Comparison of ENCODE assay signal across 24 cellular contexts in the genomic region with DNA sequence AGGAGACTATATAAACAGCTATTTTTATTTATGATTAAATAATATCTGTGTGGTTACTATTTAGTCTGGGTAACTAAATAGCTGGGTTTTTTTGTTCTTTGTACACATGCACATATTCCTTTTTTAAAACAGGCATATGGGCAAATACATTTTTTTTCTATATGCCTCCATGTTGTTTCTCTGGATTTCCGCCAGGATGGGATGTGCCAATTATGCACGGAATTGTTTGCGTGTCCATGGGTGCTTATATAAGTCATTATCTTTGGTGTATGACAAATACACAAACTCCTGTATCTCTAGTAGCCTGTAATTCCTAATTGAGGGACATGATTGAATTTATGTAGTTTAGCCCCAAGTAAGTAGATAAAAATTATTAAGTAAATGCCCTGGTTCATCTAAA.
DNase-seq lines count a peak whose midpoint lies in the region; ATAC-seq lines count a peak whose summit lies in the region.
"Had no signal": no experiment of that assay in that cellular context is flagged by ENCODE, and none has a peak within 500 bp of the region (broad histone marks: within the 10 kb centered on the region; RNA-seq: fewer than 3 reads in every experiment).

No MANE protein-coding gene starts in this region.

- DNase-seq in NCI-H2227 (lab: John Stamatoyannopoulos, UW; ENCODE audit: unreplicated experiment) (peak; percentile 13), NCI-H2227 treated with DMSO at 0.1 percent for 48 hours (lab: John Stamatoyannopoulos, UW) (no peak), NCI-H146 (lab: John Stamatoyannopoulos, UW) (peak; percentile 41), NCI-H446 treated with DMSO at 0.1 percent for 48 hours (lab: John Stamatoyannopoulos, UW) (peak; percentile 20), SKM-1 (lab: John Stamatoyannopoulos, UW; ENCODE audit: unreplicated experiment) (no peak), MV-4-11 (lab: John Stamatoyannopoulos, UW) (no peak)
- DNase-seq: activated CD4-positive, alpha-beta T cell treated with anti-CD3 and anti-CD28 coated beads for 48 hours; activated gamma-delta T cell; activated naive CD8-positive, alpha-beta T cell treated with anti-CD3 and anti-CD28 coated beads for 36 hours; activated T-cell treated with anti-CD3 and anti-CD28 coated beads, Interleukin-2, amount 50 U/mL, for 24 hours; anterior cingulate cortex; CD8-positive, alpha-beta T cell; DMS79; naive thymus-derived CD4-positive, alpha-beta T cell; NCI-H2029 treated with DMSO at 0.1 percent for 48 hours; nucleus accumbens; right lobe of liver; spleen; stimulated activated CD4-positive, alpha-beta T cell treated with anti-CD3 and anti-CD28 coated beads, Interleukin-2, amount 100 ng/mL, for 24 hours; stimulated activated naive CD8-positive, alpha-beta T cell treated with anti-CD3 and anti-CD28 coated beads, Interleukin-15, amount 100 ng/mL, for 72 hours; T1000; uterus had no signal

- no peak for ATAC-seq in GM19035 (IDR thresholded peaks at IDR 0.05; ENCODE audit: unreplicated experiment)
- no peak for ATAC-seq in GM21717 (IDR thresholded peaks at IDR 0.05; ENCODE audit: unreplicated experiment)
- ATAC-seq: CD8-positive, alpha-beta T cell; naive thymus-derived CD4-positive, alpha-beta T cell; right lobe of liver; stimulated activated naive CD8-positive, alpha-beta T cell treated with anti-CD3 and anti-CD28 coated beads, Interleukin-15, amount 100 ng/mL, for 72 hours had no signal

Comparison
In these comparisons a context has a peak if more than half of its experiments do, and no peak if none do; other contexts are left out.
1. DNase-seq: peak in NCI-H2227 (single experiment), NCI-H146 (single experiment) and NCI-H446 treated with DMSO at 0.1 percent for 48 hours (single experiment); none in NCI-H2227 treated with DMSO at 0.1 percent for 48 hours (single experiment), SKM-1 (single experiment) and MV-4-11 (single experiment).